ENCODE assay signal across 10 cellular contexts in genomic region chr6:1286972-1287600, GRCh38. TPM values are rescaled to one million over a fixed set of nuclear protein-coding genes. Genes with fewer than 3 reads are reported as not detected.
DNase-seq lines count a peak whose midpoint lies in the region; ATAC-seq, FAIRE-seq and TF ChIP-seq lines count a peak whose summit lies in the region.
"Had no signal": no experiment of that assay in that cellular context is flagged by ENCODE, and none has a peak within 500 bp of the region (broad histone marks: within the 10 kb centered on the region; RNA-seq: fewer than 3 reads in every experiment).

No MANE protein-coding gene starts in this region.

- BruUV-seq in PC-9 (replicated peaks; lab: Mats Ljungman, UMichigan) = TSS peak; percentile 49

- H3K27me3 ChIP-seq in PC-9 (ENCODE audit: insufficient read depth, low read depth) = no peaks in the 10 kb centered on the region
- H3K27me3 ChIP-seq in esophagus squamous epithelium = peaks cover 0 to 10% (median 0%) of the 10 kb centered on the region in 4 donors
- H3K27me3 ChIP-seq: body of pancreas had no signal

- H3K4me1 Mint-ChIP-seq in activated CD8-positive, alpha-beta T cell treated with anti-CD3 and anti-CD28 coated beads, Interleukin-2, amount 10 ng/mL, durations not matched to agents 7 days and 5 days (ENCODE audit: low read depth) = peaks cover under 1% of the 10 kb centered on the region

- no peaks in the 10 kb centered on the region for H3K36me3 Mint-ChIP-seq in activated CD8-positive, alpha-beta T cell treated with anti-CD3 and anti-CD28 coated beads, Interleukin-2, amount 10 ng/mL, durations not matched to agents 7 days and 5 days (ENCODE audit: low read depth)

- CTCF ChIA-PET in PC-9 (lab: Charles Lee) = no interaction called here
- CTCF ChIA-PET in activated CD8-positive, alpha-beta T cell treated with anti-CD3 and anti-CD28 coated beads, Interleukin-2, amount 10 ng/mL, durations not matched to agents 7 days and 5 days (lab: Charles Lee) = no interaction called here

- H3K27ac ChIP-seq in PC-9 (peak overlapping the region; percentile 86), esophagus squamous epithelium (peak overlapping the region; percentile 31 to 76 (median 49)), skin epidermis (peak overlapping the region in 12 of 21 experiments; percentile 1 to 84 (median 44))

- POLR2A ChIA-PET in PC-9 (lab: Charles Lee; ENCODE audit: unreplicated experiment) = interaction anchor here (0.6 to 0.9 kb wide), 3 partner anchors 24 to 161 kb away, joined by 4 to 10 read pairs (median 8); no protein-coding TSS in a partner anchor
- POLR2A ChIA-PET in activated CD8-positive, alpha-beta T cell treated with anti-CD3 and anti-CD28 coated beads, Interleukin-2, amount 10 ng/mL, durations not matched to agents 7 days and 5 days (lab: Charles Lee) = no interaction called here

- no peaks in the 10 kb centered on the region for H3K79me2 ChIP-seq in PC-9 (ENCODE audit: low read depth)

- no peak overlapping the region for H3K27ac Mint-ChIP-seq in activated CD8-positive, alpha-beta T cell treated with anti-CD3 and anti-CD28 coated beads, Interleukin-2, amount 10 ng/mL, durations not matched to agents 7 days and 5 days

- 30 to 50% methylated on average over 8 of the region's 8 CpGs for WGBS in esophagus squamous epithelium, 2 donors

- no peaks in the 10 kb centered on the region for H3K9me2 ChIP-seq in PC-9 (ENCODE audit: insufficient read depth)

- H3K4me2 ChIP-seq in PC-9 = peak overlapping the region; percentile 69

- TF ChIP-seq CTCF in PC-9 (conservative IDR thresholded peaks at IDR 0.05) (no peak), esophagus squamous epithelium (IDR thresholded peaks at IDR 0.05) (no peak), omental fat pad (IDR thresholded peaks at IDR 0.05) (no peak)

- TF ChIP-seq POLR2A in esophagus squamous epithelium (IDR thresholded peaks at IDR 0.05) = no peak

- H2AFZ ChIP-seq in PC-9 = no peak overlapping the region

- H4K20me1 ChIP-seq in PC-9 (ENCODE audit: insufficient read depth) = no peaks in the 10 kb centered on the region

- ATAC-seq in HG03025 (IDR thresholded peaks at IDR 0.05; ENCODE audit: low FRiP score, unreplicated experiment) = no peak
- no peak for ATAC-seq in omental fat pad (ENCODE audit: low FRiP score)
- ATAC-seq in activated CD8-positive, alpha-beta T cell treated with anti-CD3 and anti-CD28 coated beads, Interleukin-2, amount 10 ng/mL, durations not matched to agents 7 days and 5 days = no peak
- ATAC-seq: body of pancreas had no signal

- intact Hi-C loops in PC-9 (cut with micrococcal nuclease; ENCODE audit: unreplicated experiment) (loop anchor here (1.0 to 5.0 kb wide), 6 partner anchors 24 to 490 kb away; no protein-coding TSS in a partner anchor), esophagus squamous epithelium (cut with DNase I) (no loop called here)

- H3K9me3 Mint-ChIP-seq in activated CD8-positive, alpha-beta T cell treated with anti-CD3 and anti-CD28 coated beads, Interleukin-2, amount 10 ng/mL, durations not matched to agents 7 days and 5 days (ENCODE audit: insufficient read depth) = no peaks in the 10 kb centered on the region

- H3K4me3 Mint-ChIP-seq in activated CD8-positive, alpha-beta T cell treated with anti-CD3 and anti-CD28 coated beads, Interleukin-2, amount 10 ng/mL, durations not matched to agents 7 days and 5 days = no peak overlapping the region

- peaks cover 27% of the 10 kb centered on the region for H3F3A ChIP-seq in PC-9 (ENCODE audit: insufficient read depth, low read depth)

- H3K27me3 Mint-ChIP-seq in activated CD8-positive, alpha-beta T cell treated with anti-CD3 and anti-CD28 coated beads, Interleukin-2, amount 10 ng/mL, durations not matched to agents 7 days and 5 days (ENCODE audit: low read depth) = peaks cover 18% of the 10 kb centered on the region

- FAIRE-seq in frontal cortex (lab: Jason Lieb, UNC) = no peak

- H3K36me3 ChIP-seq in PC-9 (ENCODE audit: low read depth) (no peaks in the 10 kb centered on the region), esophagus squamous epithelium (no peaks in the 10 kb centered on the region)

- DNase-seq in GF-D8 (lab: John Stamatoyannopoulos, UW) (peak; percentile 94), PC-9 (peak; percentile 87 to 99), esophagus squamous epithelium (lab: John Stamatoyannopoulos, UW) (no peak), frontal cortex (ENCODE audit: low spot score in 2 of 2) (no peak), omental fat pad (ENCODE audit: low spot score) (no peak)
- no peak for DNase-seq in activated CD8-positive, alpha-beta T cell treated with anti-CD3 and anti-CD28 coated beads, Interleukin-2, amount 10 ng/mL, durations not matched to agents 7 days and 5 days
- DNase-seq: KG1 had no signal

- H3K4me1 ChIP-seq in PC-9 (replicated peaks; ENCODE audit: insufficient read depth) (peaks cover 38% of the 10 kb centered on the region), esophagus squamous epithelium (peaks cover 0 to 36% (median 14%) of the 10 kb centered on the region in 3 donors)

- no peak overlapping the region for H3K4me3 ChIP-seq in PC-9
- H3K4me3 ChIP-seq in esophagus squamous epithelium = no peak overlapping the region
- H3K4me3 ChIP-seq in skin epidermis = no peak overlapping the region
- H3K4me3 ChIP-seq: body of pancreas had no signal

- H3K9me3 ChIP-seq in PC-9 (ENCODE audit: insufficient read depth, low read depth) (no peaks in the 10 kb centered on the region), esophagus squamous epithelium (no peaks in the 10 kb centered on the region)
- H3K9me3 ChIP-seq: body of pancreas had no signal

RNA-seq across cellular contexts. Expression of gene FOXQ1, which starts 24.8 kb away (rescaled TPM):
- 55.8 and 57.0 TPM in 2 replicates for total RNA-seq in PC-9 (2021)
- 10 to 100 TPM in 3 of 4 donors, 1 to 10 TPM in 1; 8.1 to 13.0 (median 10.7) TPM for total RNA-seq in esophagus squamous epithelium
- total RNA-seq in frontal cortex = 1.2 TPM
- not detected for total RNA-seq in omental fat pad
- not detected for total RNA-seq in activated CD8-positive, alpha-beta T cell treated with anti-CD3 and anti-CD28 coated beads, Interleukin-2, amount 10 ng/mL, durations not matched to agents 7 days and 5 days

Comparison
In these comparisons a context has a peak if more than half of its experiments do, and no peak if none do; other contexts are left out.
1. DNase-seq: peak in GF-D8 (single experiment) and PC-9 (2 of 2); none in esophagus squamous epithelium (single experiment), frontal cortex (0 of 2), omental fat pad (single experiment) and activated CD8-positive, alpha-beta T cell treated with anti-CD3 and anti-CD28 coated beads, Interleukin-2, amount 10 ng/mL, durations not matched to agents 7 days and 5 days (single experiment).
2. Peak in every context shown above with its lines, with median percentiles within 50 percentile points of each other: H3K27ac ChIP-seq.